ENCODE assay signal across 11 cellular contexts in genomic region chr18:23883277-23883790, GRCh38.
DNase-seq lines count a peak whose midpoint lies in the region; ATAC-seq and TF ChIP-seq lines count a peak whose summit lies in the region.
"Had no signal": no experiment of that assay in that cellular context is flagged by ENCODE, and none has a peak within 500 bp of the region (broad histone marks: within the 10 kb centered on the region; RNA-seq: fewer than 3 reads in every experiment).

No MANE protein-coding gene starts in this region.

- TF ChIP-seq CTCF in gastrocnemius medialis (IDR thresholded peaks at IDR 0.05 in 4 of 5, conservative IDR thresholded peaks at IDR 0.05 in 1 of 5) = no peak

- peak; percentile 75 to 81 for ATAC-seq in gastrocnemius medialis
- ATAC-seq in GM21390 (IDR thresholded peaks at IDR 0.05; ENCODE audit: unreplicated experiment) = no peak
- ATAC-seq in HG03565 (IDR thresholded peaks at IDR 0.05; ENCODE audit: unreplicated experiment) = no peak
- ATAC-seq: naive thymus-derived CD4-positive, alpha-beta T cell had no signal

- intact Hi-C loops in gastrocnemius medialis (cut with DNase I; ENCODE audit: low total_unique reads) = loop anchor here (10.0 kb wide), 1 partner anchor 49 kb away; no protein-coding TSS in a partner anchor

- peak overlapping the region; percentile 69 to 83 for H3K27ac ChIP-seq in esophagus (ENCODE audit: low read depth in 2 of 2, low read length in 1 of 2)
- H3K27ac ChIP-seq in gastrocnemius medialis = peak overlapping the region; percentile 26 to 50 (median 42)

- H3K4me1 ChIP-seq in esophagus (ENCODE audit: control insufficient read depth in 2 of 2, insufficient read depth in 2 of 2, low read length in 1 of 2) = peaks cover 0 to 9% of the 10 kb centered on the region in 2 donors
- H3K4me1 ChIP-seq in gastrocnemius medialis = no peaks in the 10 kb centered on the region

- peaks cover 0 to 8% of the 10 kb centered on the region in 2 donors for H3K36me3 ChIP-seq in esophagus (ENCODE audit: control insufficient read depth in 2 of 2, insufficient read depth in 2 of 2, low read length in 1 of 2)
- H3K36me3 ChIP-seq in gastrocnemius medialis = no peaks in the 10 kb centered on the region

- H3K9me3 ChIP-seq in esophagus (ENCODE audit: control insufficient read depth in 2 of 2, insufficient read depth in 1 of 2, low read depth in 1 of 2, low read length in 1 of 2) = no peaks in the 10 kb centered on the region
- no peaks in the 10 kb centered on the region for H3K9me3 ChIP-seq in gastrocnemius medialis

- in situ Hi-C loops in gastrocnemius medialis (cut with MboI; ENCODE audit: low sequenced_read_pairs in 4 of 4) (loop anchor here in 1 of 4 donors (10.0 kb wide), 1 partner anchor 59 kb away; no protein-coding TSS in a partner anchor), KBM-7 (cut with MboI; ENCODE audit: low pct_unique_long_range_greater_than_20kb, low sequenced_read_pairs) (no loop called here)

- no peaks in the 10 kb centered on the region for H3K27me3 ChIP-seq in esophagus (ENCODE audit: control insufficient read depth in 1 of 2, insufficient read depth in 2 of 2, low read length in 2 of 2)
- no peaks in the 10 kb centered on the region for H3K27me3 ChIP-seq in gastrocnemius medialis

- TF ChIP-seq POLR2A in gastrocnemius medialis (IDR thresholded peaks at IDR 0.05) = peak in 1 of 2 donors; percentile 11

- WGBS in esophagus, 2 donors = 40 to 52% methylated on average over 3 of the region's 3 CpGs

- DNase-seq in ELR (ENCODE audit: low read depth) (peak; percentile 10), NCI-H510A (lab: John Stamatoyannopoulos, UW) (peak; percentile 56), gastrocnemius medialis (peak; percentile 35 to 67), KBM-7 (no peak), HuH-7.5 (ENCODE audit: low spot score) (no peak)
- DNase-seq: caudate nucleus; naive thymus-derived CD4-positive, alpha-beta T cell; stimulated activated CD4-positive, alpha-beta T cell treated with anti-CD3 and anti-CD28 coated beads, Interleukin-4, amount 100 ng/mL, for 4 hours had no signal

- H3K4me3 ChIP-seq in esophagus (ENCODE audit: low read depth in 1 of 2, low read length in 2 of 2) = no peak overlapping the region
- no peak overlapping the region for H3K4me3 ChIP-seq in gastrocnemius medialis

Comparison
In these comparisons a context has a peak if more than half of its experiments do, and no peak if none do; other contexts are left out.
1. DNase-seq: peak in ELR (single experiment), NCI-H510A (single experiment) and gastrocnemius medialis (2 of 2); none in KBM-7 (single experiment) and HuH-7.5 (single experiment).
2. ATAC-seq: peak in gastrocnemius medialis (2 of 2); none in GM21390 (single experiment) and HG03565 (single experiment).